ENCODE assay signal across 8 cellular contexts in the genomic region with DNA sequence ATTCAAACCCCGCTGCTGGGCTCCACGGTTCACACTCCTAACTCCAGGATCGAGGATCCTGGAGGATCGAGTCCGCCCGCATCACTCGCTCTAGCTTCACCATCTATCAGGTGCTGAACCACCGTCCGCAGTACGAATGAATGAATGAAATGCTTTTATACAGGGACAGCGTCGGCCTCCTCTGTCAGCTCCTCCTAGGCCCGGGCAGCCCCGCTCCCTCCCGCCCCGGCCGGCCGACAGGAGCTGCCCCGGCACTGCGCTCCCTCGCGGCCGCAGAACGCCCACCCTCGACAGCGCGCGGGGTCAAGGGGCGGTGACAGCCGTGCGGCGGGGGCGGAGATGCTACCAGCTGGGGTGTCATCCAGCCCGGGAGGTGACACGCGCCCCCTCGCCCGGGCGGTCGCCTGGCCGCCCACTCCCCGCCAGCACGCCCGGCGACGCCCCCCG. TPM values are rescaled to one million over a fixed set of nuclear protein-coding genes. Genes with fewer than 3 reads are reported as not detected.
A peak's percentile ranks its signal among the peaks of the same experiment; 100 is the strongest.
DNase-seq lines count a peak whose midpoint lies in the region; ATAC-seq and TF ChIP-seq lines count a peak whose summit lies in the region.

No MANE protein-coding gene starts in this region.

- peak; percentile 37 for ATAC-seq in HG02981 (IDR thresholded peaks at IDR 0.05; ENCODE audit: unreplicated experiment)
- peak; percentile 93 for ATAC-seq in natural killer cell treated with Interleukin-12 subunit alpha and Interleukin-12 subunit beta and Interleukin-15 and Interleukin-18, amount 100 ng/mL, for 72 hours

- DNase-seq in 8988T (peak; percentile 48), NCI-H345 (lab: John Stamatoyannopoulos, UW) (peak; percentile 48), esophagus muscularis mucosa (ENCODE audit: extremely low spot score) (no peak)
- DNase-seq in activated CD8-positive, alpha-beta memory T cell treated with anti-CD3 and anti-CD28 coated beads, Interleukin-2, amount 50 U/mL, for 48 hours, result peak; percentile 90
- peak; percentile 92 for DNase-seq in natural killer cell treated with Interleukin-12 subunit alpha and Interleukin-12 subunit beta and Interleukin-15 and Interleukin-18, amount 100 ng/mL, for 72 hours (ENCODE audit: low spot score)

- intact Hi-C loops in esophagus muscularis mucosa (cut with DNase I), result loop anchor here (5.0 kb wide), 1 partner anchor 138 kb away; no protein-coding TSS in a partner anchor

- H3K27me3 ChIP-seq in esophagus muscularis mucosa, result no peaks in the 10 kb centered on the region

- WGBS in esophagus muscularis mucosa, result 1% methylated on average over 9 of the region's 47 CpGs

- TF ChIP-seq CTCF in esophagus muscularis mucosa (IDR thresholded peaks at IDR 0.05), result peak in 1 of 3 experiments; percentile 8

- peak overlapping the region; percentile 86 to 95 for H3K27ac Mint-ChIP-seq in natural killer cell treated with Interleukin-12 subunit alpha and Interleukin-12 subunit beta and Interleukin-15 and Interleukin-18, amount 100 ng/mL, for 72 hours
- peak overlapping the region; percentile 93 for H3K27ac Mint-ChIP-seq in stimulated activated naive CD8-positive, alpha-beta T cell treated with anti-CD3 and anti-CD28 coated beads, Interleukin-15, Interleukin-2, amounts not matched to agents 100 ng/mL and 50 ng/mL, for 24 hours

- H3K36me3 Mint-ChIP-seq in natural killer cell treated with Interleukin-12 subunit alpha and Interleukin-12 subunit beta and Interleukin-15 and Interleukin-18, amount 100 ng/mL, for 72 hours, result peaks cover 14% of the 10 kb centered on the region
- peaks cover 31% of the 10 kb centered on the region for H3K36me3 Mint-ChIP-seq in stimulated activated naive CD8-positive, alpha-beta T cell treated with anti-CD3 and anti-CD28 coated beads, Interleukin-15, Interleukin-2, amounts not matched to agents 100 ng/mL and 50 ng/mL, for 24 hours (ENCODE audit: low read depth)

- peaks cover 10 to 32% (median 30%) of the 10 kb centered on the region in 4 donors for H3K4me1 ChIP-seq in esophagus muscularis mucosa

- no peak for TF ChIP-seq EP300 in esophagus muscularis mucosa (IDR thresholded peaks at IDR 0.05)

- H3K27me3 Mint-ChIP-seq in natural killer cell treated with Interleukin-12 subunit alpha and Interleukin-12 subunit beta and Interleukin-15 and Interleukin-18, amount 100 ng/mL, for 72 hours, result peaks cover 0 to 5% of the 10 kb centered on the region in 2 donors
- no peaks in the 10 kb centered on the region for H3K27me3 Mint-ChIP-seq in stimulated activated naive CD8-positive, alpha-beta T cell treated with anti-CD3 and anti-CD28 coated beads, Interleukin-15, Interleukin-2, amounts not matched to agents 100 ng/mL and 50 ng/mL, for 24 hours

- H3K27ac ChIP-seq in esophagus muscularis mucosa (replicated peaks in 1 of 4), result peak overlapping the region; percentile 80 to 89 (median 86)

- peak overlapping the region; percentile 75 to 98 (median 84) for H3K4me3 ChIP-seq in esophagus muscularis mucosa

- H3K9me3 ChIP-seq in esophagus muscularis mucosa, result no peaks in the 10 kb centered on the region

- peaks cover 33 to 41% of the 10 kb centered on the region in 2 donors for H3K4me1 Mint-ChIP-seq in natural killer cell treated with Interleukin-12 subunit alpha and Interleukin-12 subunit beta and Interleukin-15 and Interleukin-18, amount 100 ng/mL, for 72 hours (ENCODE audit: low read depth in 2 of 2)
- H3K4me1 Mint-ChIP-seq in stimulated activated naive CD8-positive, alpha-beta T cell treated with anti-CD3 and anti-CD28 coated beads, Interleukin-15, Interleukin-2, amounts not matched to agents 100 ng/mL and 50 ng/mL, for 24 hours (ENCODE audit: low read depth), result peaks cover 61% of the 10 kb centered on the region

- H3K36me3 ChIP-seq in esophagus muscularis mucosa, result peaks cover 0 to 25% (median 19%) of the 10 kb centered on the region in 4 donors

- H3K4me3 Mint-ChIP-seq in natural killer cell treated with Interleukin-12 subunit alpha and Interleukin-12 subunit beta and Interleukin-15 and Interleukin-18, amount 100 ng/mL, for 72 hours, result peak overlapping the region; percentile 96
- H3K4me3 Mint-ChIP-seq in stimulated activated naive CD8-positive, alpha-beta T cell treated with anti-CD3 and anti-CD28 coated beads, Interleukin-15, Interleukin-2, amounts not matched to agents 100 ng/mL and 50 ng/mL, for 24 hours, result peak overlapping the region; percentile 88

- peak; percentile 43 for TF ChIP-seq POLR2A in GM15510 (IDR thresholded peaks at IDR 0.05; ENCODE audit: borderline replicate concordance, extremely low read depth, insufficient read length)
- TF ChIP-seq POLR2A in esophagus muscularis mucosa (IDR thresholded peaks at IDR 0.05; ENCODE audit: low read depth), result no peak

- H3K9me3 Mint-ChIP-seq in natural killer cell treated with Interleukin-12 subunit alpha and Interleukin-12 subunit beta and Interleukin-15 and Interleukin-18, amount 100 ng/mL, for 72 hours, result no peaks in the 10 kb centered on the region
- no peaks in the 10 kb centered on the region for H3K9me3 Mint-ChIP-seq in stimulated activated naive CD8-positive, alpha-beta T cell treated with anti-CD3 and anti-CD28 coated beads, Interleukin-15, Interleukin-2, amounts not matched to agents 100 ng/mL and 50 ng/mL, for 24 hours

RNA-seq across cellular contexts. Expression of a gene that starts 0.5 kb away (rescaled TPM):
- 10 to 100 TPM; 29.5 to 40.8 (median 34.6) TPM for total RNA-seq in esophagus muscularis mucosa
- total RNA-seq in natural killer cell treated with Interleukin-12 subunit alpha and Interleukin-12 subunit beta and Interleukin-15 and Interleukin-18, amount 100 ng/mL, for 72 hours, result 100 to 1,000 TPM in 1 of 2 donors, 10 to 100 TPM in 1; 75.6 to 102 TPM

RNA-seq across cellular contexts. Expression of a gene that starts 28.7 kb away (rescaled TPM):
- total RNA-seq in esophagus muscularis mucosa, result not detected
- not detected for total RNA-seq in natural killer cell treated with Interleukin-12 subunit alpha and Interleukin-12 subunit beta and Interleukin-15 and Interleukin-18, amount 100 ng/mL, for 72 hours

RNA-seq across cellular contexts. Expression of a gene that starts 42.5 kb away (rescaled TPM):
- total RNA-seq in esophagus muscularis mucosa, result 100 to 1,000 TPM; 111 to 408 (median 279) TPM
- total RNA-seq in natural killer cell treated with Interleukin-12 subunit alpha and Interleukin-12 subunit beta and Interleukin-15 and Interleukin-18, amount 100 ng/mL, for 72 hours, result not detected

RNA-seq across cellular contexts. Expression of a gene that starts 46.5 kb away (rescaled TPM):
- total RNA-seq in esophagus muscularis mucosa, result under 1 TPM in 3 of 4 donors, not detected in 1; 0.17 to 0.42 (median 0.33) TPM
- under 1 TPM in 1 of 2 donors, not detected in 1; 0.24 TPM for total RNA-seq in natural killer cell treated with Interleukin-12 subunit alpha and Interleukin-12 subunit beta and Interleukin-15 and Interleukin-18, amount 100 ng/mL, for 72 hours

Comparison
In these comparisons a context has a peak if more than half of its experiments do, and no peak if none do; other contexts are left out.
1. RNA of a gene that starts 42.5 kb away (total RNA-seq): 111 to 408 TPM in esophagus muscularis mucosa; not detected in natural killer cell treated with Interleukin-12 subunit alpha and Interleukin-12 subunit beta and Interleukin-15 and Interleukin-18, amount 100 ng/mL, for 72 hours; every median in the first group is over 100 times any median in the second.